Comparison of ENCODE assay signal across 27 cellular contexts in the genomic region with DNA sequence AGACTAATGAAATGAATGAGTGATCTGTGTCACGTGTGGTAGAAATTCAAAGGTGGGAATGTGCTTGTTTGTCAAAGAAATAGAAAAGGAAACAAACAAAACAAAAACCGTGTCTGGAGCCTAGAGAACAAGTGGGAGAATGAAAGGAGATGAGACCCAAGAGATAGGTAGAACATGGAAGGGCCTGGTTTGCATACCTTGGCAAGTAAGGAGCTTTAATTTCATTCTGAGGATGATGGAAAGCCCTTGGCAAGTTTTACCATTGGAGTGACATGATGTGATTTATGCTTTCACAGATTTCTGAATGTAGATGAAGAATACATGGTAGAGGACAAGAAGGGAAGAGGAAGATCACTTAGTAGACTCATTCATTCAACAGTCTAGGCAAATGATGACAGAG.
"Had no signal": no experiment of that assay in that cellular context is flagged by ENCODE, and none has a peak within 500 bp of the region (broad histone marks: within the 10 kb centered on the region; RNA-seq: fewer than 3 reads in every experiment).

No MANE protein-coding gene starts in this region.

- H3K4me3 Mint-ChIP-seq: dendritic cell treated with granulocyte-macrophage colony-stimulating factor and Interleukin-4, amounts not matched to agents 40 ng/mL and 50 ng/mL, for 4 days; effector memory CD8-positive, alpha-beta T cell; endodermal cell had no signal

- DNase-seq: colonic mucosa; cortex of kidney; dermis blood vessel endothelial cell; dorsolateral prefrontal cortex; effector CD4-positive, alpha-beta T cell; effector CD8-positive, alpha-beta T cell; effector memory CD4-positive, alpha-beta T cell; effector memory CD8-positive, alpha-beta T cell; endodermal cell; esophagus squamous epithelium; foreskin fibroblast; foreskin melanocyte; gastrocnemius medialis; glutamatergic neuron; head of caudate nucleus; heart left ventricle; heart right ventricle had no signal

- H3K4me1 ChIP-seq: colonic mucosa, gastrocnemius medialis, gastroesophageal sphincter had no signal

- FAIRE-seq: colon, endometrium, endothelial cell of umbilical vein, frontal cortex had no signal

- H3K9me3 Mint-ChIP-seq: dendritic cell treated with granulocyte-macrophage colony-stimulating factor and Interleukin-4, amounts not matched to agents 40 ng/mL and 50 ng/mL, for 4 days; effector memory CD8-positive, alpha-beta T cell; endodermal cell had no signal

- H3K4me3 ChIP-seq: colonic mucosa, coronary artery, dorsolateral prefrontal cortex, esophagus squamous epithelium, gastrocnemius medialis, gastroesophageal sphincter, heart left ventricle, heart right ventricle had no signal

- H3K27ac Mint-ChIP-seq: dendritic cell treated with granulocyte-macrophage colony-stimulating factor and Interleukin-4, amounts not matched to agents 40 ng/mL and 50 ng/mL, for 4 days; effector memory CD8-positive, alpha-beta T cell; endodermal cell had no signal

- H3K27ac ChIP-seq: colonic mucosa, coronary artery, dorsolateral prefrontal cortex, epithelial cell of prostate, esophagus squamous epithelium, foreskin keratinocyte, gastrocnemius medialis, gastroesophageal sphincter, heart left ventricle, heart right ventricle had no signal

- H3K36me3 ChIP-seq: colonic mucosa, esophagus squamous epithelium, gastrocnemius medialis, gastroesophageal sphincter, heart left ventricle, heart right ventricle had no signal

- ATAC-seq: effector memory CD8-positive, alpha-beta T cell; esophagus mucosa; foreskin keratinocyte; gastrocnemius medialis; gastroesophageal sphincter; heart left ventricle; heart right ventricle had no signal

- H3K9me3 ChIP-seq: colonic mucosa, esophagus squamous epithelium, gastrocnemius medialis, gastroesophageal sphincter, heart left ventricle, heart right ventricle had no signal

- H3K27me3 ChIP-seq: colonic mucosa, esophagus squamous epithelium, foreskin keratinocyte, gastrocnemius medialis, gastroesophageal sphincter had no signal

- H3K27me3 Mint-ChIP-seq: dendritic cell treated with granulocyte-macrophage colony-stimulating factor and Interleukin-4, amounts not matched to agents 40 ng/mL and 50 ng/mL, for 4 days; effector memory CD8-positive, alpha-beta T cell had no signal
